Comparison of ENCODE assay signal across 11 cellular contexts in the genomic region with DNA sequence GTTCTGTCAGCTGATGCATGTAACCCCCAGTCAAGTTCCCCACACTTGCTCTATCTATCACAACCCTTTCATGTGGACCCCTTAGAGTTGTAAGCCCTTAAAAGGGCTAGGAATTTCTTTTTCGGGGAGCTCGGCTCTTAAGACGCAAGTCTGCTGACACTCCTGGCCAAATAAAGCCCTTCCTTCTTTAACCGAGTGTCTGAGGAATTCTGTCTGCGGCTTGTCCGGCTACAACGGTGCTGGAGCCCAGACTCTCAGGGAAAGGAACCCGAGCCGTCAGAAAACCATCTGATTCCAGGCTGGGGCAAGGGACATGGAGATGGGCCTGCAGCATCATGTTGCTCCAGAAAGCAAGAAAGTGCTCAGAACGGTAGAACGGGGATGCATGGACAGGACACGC. TPM values are rescaled to one million over a fixed set of nuclear protein-coding genes. Genes with fewer than 3 reads are reported as not detected.
DNase-seq lines count a peak whose midpoint lies in the region; ATAC-seq and TF ChIP-seq lines count a peak whose summit lies in the region.
"Had no signal": no experiment of that assay in that cellular context is flagged by ENCODE, and none has a peak within 500 bp of the region (broad histone marks: within the 10 kb centered on the region; RNA-seq: fewer than 3 reads in every experiment).

No MANE protein-coding gene starts in this region.

- H2AFZ ChIP-seq in trophoblast cell (ENCODE audit: insufficient read depth, low read length, poor library complexity): no peak overlapping the region

- H4K8ac ChIP-seq in trophoblast cell (ENCODE audit: low read depth, low read length): no peak overlapping the region

- no peak overlapping the region for H3K18ac ChIP-seq in trophoblast cell (ENCODE audit: low read length)

- H4K12ac ChIP-seq in trophoblast cell (ENCODE audit: low read depth, low read length): no peak overlapping the region

- no peak overlapping the region for H3K4me3 Mint-ChIP-seq in T-helper 2 cell treated with Interferon-gamma antibody and Interleukin-4, amounts not matched to agents 5 μg/mL and 100 μg/mL, for 36 hours
- H3K4me3 Mint-ChIP-seq in activated B cell treated with CpG ODN at 0.5 μM for 24 hours: peak overlapping the region; percentile 24
- H3K4me3 Mint-ChIP-seq in stimulated activated naive CD8-positive, alpha-beta T cell treated with anti-CD3 and anti-CD28 coated beads, Interleukin-15, amount 100 ng/mL, for 72 hours: peak overlapping the region; percentile 1 to 5
- H3K4me3 Mint-ChIP-seq in endodermal cell: no peak overlapping the region

- WGBS in endodermal cell (ENCODE audit: insufficient coverage in 1 of 2, insufficient read length in 1 of 2), 2 experiments: 92 to 98% methylated on average over 6 to 12 of the region's 12 CpGs
- no CpG with 5 or more reads among the region's 12 CpGs for WGBS in trophoblast cell (ENCODE audit: extremely low coverage, insufficient coverage, insufficient read length)

- H3K79me1 ChIP-seq in trophoblast cell (ENCODE audit: low read length): no peaks in the 10 kb centered on the region

- H3K4me1 Mint-ChIP-seq in T-helper 2 cell treated with Interferon-gamma antibody and Interleukin-4, amounts not matched to agents 5 μg/mL and 100 μg/mL, for 36 hours (ENCODE audit: low read depth): peaks cover 24% of the 10 kb centered on the region
- H3K4me1 Mint-ChIP-seq in activated B cell treated with CpG ODN at 0.5 μM for 24 hours (peaks cover 73% of the 10 kb centered on the region), endodermal cell (peaks cover 5% of the 10 kb centered on the region)
- peaks cover 79% of the 10 kb centered on the region for H3K4me1 Mint-ChIP-seq in stimulated activated naive CD8-positive, alpha-beta T cell treated with anti-CD3 and anti-CD28 coated beads, Interleukin-15, amount 100 ng/mL, for 72 hours

- H3K27ac Mint-ChIP-seq in T-helper 2 cell treated with Interferon-gamma antibody and Interleukin-4, amounts not matched to agents 5 μg/mL and 100 μg/mL, for 36 hours: peak overlapping the region; percentile 18
- H3K27ac Mint-ChIP-seq in activated B cell treated with CpG ODN at 0.5 μM for 24 hours: peak overlapping the region; percentile 41
- H3K27ac Mint-ChIP-seq in stimulated activated naive CD8-positive, alpha-beta T cell treated with anti-CD3 and anti-CD28 coated beads, Interleukin-15, amount 100 ng/mL, for 72 hours: peak overlapping the region in 1 of 2 donors; percentile 11
- H3K27ac Mint-ChIP-seq in endodermal cell: no peak overlapping the region

- H3K9me3 ChIP-seq in endodermal cell (ENCODE audit: control insufficient read depth, low read length) (no peaks in the 10 kb centered on the region), trophoblast cell (ENCODE audit: insufficient read depth, low read depth, low read length) (peaks cover 4% of the 10 kb centered on the region)
- H3K9me3 ChIP-seq: thyroid gland had no signal

- H3K79me2 ChIP-seq in trophoblast cell (ENCODE audit: control insufficient read depth, insufficient read depth, low read length, poor library complexity): no peaks in the 10 kb centered on the region

- H3K27ac ChIP-seq in endodermal cell (ENCODE audit: low read depth, low read length): no peak overlapping the region
- H3K27ac ChIP-seq in trophoblast cell (ENCODE audit: low read depth, low read length): no peak overlapping the region
- H3K27ac ChIP-seq: thyroid gland had no signal

- TF ChIP-seq CTCF in activated B cell treated with CpG ODN at 0.5 μM for 24 hours (IDR thresholded peaks at IDR 0.05): no peak
- TF ChIP-seq CTCF in fibroblast of villous mesenchyme (IDR thresholded peaks at IDR 0.05; ENCODE audit: insufficient read depth, low read depth, low read length): no peak
- no peak for TF ChIP-seq CTCF in endodermal cell (conservative IDR thresholded peaks at IDR 0.05)

- H3K36me3 Mint-ChIP-seq in T-helper 2 cell treated with Interferon-gamma antibody and Interleukin-4, amounts not matched to agents 5 μg/mL and 100 μg/mL, for 36 hours (ENCODE audit: low read depth): peaks cover 43% of the 10 kb centered on the region
- peaks cover 39% of the 10 kb centered on the region for H3K36me3 Mint-ChIP-seq in activated B cell treated with CpG ODN at 0.5 μM for 24 hours (ENCODE audit: low read depth)
- H3K36me3 Mint-ChIP-seq in endodermal cell (ENCODE audit: low read depth): no peaks in the 10 kb centered on the region

- no peak overlapping the region for H2BK120ac ChIP-seq in trophoblast cell (ENCODE audit: insufficient read depth, low read length, poor library complexity)

- no peak overlapping the region for H2AK5ac ChIP-seq in trophoblast cell (ENCODE audit: low read length)

- no peak overlapping the region for H2BK5ac ChIP-seq in trophoblast cell (ENCODE audit: low read depth, low read length, poor library complexity)

- H3K9ac ChIP-seq in endodermal cell (ENCODE audit: extremely low read depth, low read length, poor library complexity, severe bottlenecking) (no peak overlapping the region), trophoblast cell (ENCODE audit: low read length) (no peak overlapping the region)

- POLR2A ChIA-PET in activated B cell treated with CpG ODN at 0.5 μM for 24 hours (lab: Charles Lee): interaction anchor here (0.6 to 2.8 kb wide), 7 partner anchors 11 to 80 kb away, joined by 3 to 28 read pairs (median 5); a partner anchor contains a TSS

- DNase-seq in T-helper 2 cell treated with Interferon-gamma antibody and Interleukin-4, amounts not matched to agents 5 μg/mL and 100 μg/mL, for 36 hours (ENCODE audit: low spot score): no peak
- DNase-seq in T-helper 2 cell (no peak), activated B cell treated with CpG ODN at 0.5 μM for 24 hours (no peak), fibroblast of villous mesenchyme (ENCODE audit: low read depth) (peak; percentile 47), HUDEP-2 (lab: John Stamatoyannopoulos, UW; ENCODE audit: unreplicated experiment in 76 of 76) (no peak), endodermal cell (no peak), trophoblast cell (no peak)
- no peak for DNase-seq in stimulated activated naive CD8-positive, alpha-beta T cell treated with anti-CD3 and anti-CD28 coated beads, Interleukin-15, amount 100 ng/mL, for 72 hours
- DNase-seq: activated effector memory CD4-positive, alpha-beta T cell treated with Interleukin-2 at 50 U/mL for 16 hours; thyroid gland had no signal

- no peak overlapping the region for H4K91ac ChIP-seq in trophoblast cell (ENCODE audit: low read depth, low read length)

- intact Hi-C loops in activated B cell treated with CpG ODN at 0.5 μM for 24 hours (cut with micrococcal nuclease): loop anchor here (1.0 kb wide), 1 partner anchor 35 kb away; a partner anchor contains a TSS

- no peak overlapping the region for H3K14ac ChIP-seq in trophoblast cell (ENCODE audit: low read length)

- no peak for ATAC-seq in activated B cell treated with CpG ODN at 0.5 μM for 24 hours (ENCODE audit: low read depth)
- no peak for ATAC-seq in stimulated activated naive CD8-positive, alpha-beta T cell treated with anti-CD3 and anti-CD28 coated beads, Interleukin-15, amount 100 ng/mL, for 72 hours
- ATAC-seq: Panc1 had no signal

- H3K4me2 ChIP-seq in trophoblast cell (ENCODE audit: low read length): no peak overlapping the region

- H3K9me3 Mint-ChIP-seq in T-helper 2 cell treated with Interferon-gamma antibody and Interleukin-4, amounts not matched to agents 5 μg/mL and 100 μg/mL, for 36 hours: no peaks in the 10 kb centered on the region
- H3K9me3 Mint-ChIP-seq in activated B cell treated with CpG ODN at 0.5 μM for 24 hours (no peaks in the 10 kb centered on the region), endodermal cell (no peaks in the 10 kb centered on the region)
- no peaks in the 10 kb centered on the region for H3K9me3 Mint-ChIP-seq in stimulated activated naive CD8-positive, alpha-beta T cell treated with anti-CD3 and anti-CD28 coated beads, Interleukin-15, amount 100 ng/mL, for 72 hours

- no peak overlapping the region for H3K23ac ChIP-seq in trophoblast cell (ENCODE audit: low read length)

- H3K4me1 ChIP-seq in endodermal cell (ENCODE audit: control insufficient read depth, insufficient read depth, low read length) (peaks cover 10% of the 10 kb centered on the region), trophoblast cell (ENCODE audit: control insufficient read depth in 1 of 2, insufficient read depth in 2 of 2, low read length in 2 of 2) (no peaks in the 10 kb centered on the region)

- no peak overlapping the region for H2BK12ac ChIP-seq in trophoblast cell (ENCODE audit: low read length)

- CTCF ChIA-PET in activated B cell treated with CpG ODN at 0.5 μM for 24 hours (lab: Charles Lee): interaction anchor here (2.2 to 2.4 kb wide), 2 partner anchors 16 to 24 kb away, joined by 8 to 12 read pairs; no protein-coding TSS in a partner anchor

- H3K36me3 ChIP-seq in endodermal cell (ENCODE audit: control insufficient read depth, insufficient read depth, low read length) (no peaks in the 10 kb centered on the region), trophoblast cell (ENCODE audit: control insufficient read depth in 1 of 2, insufficient read depth in 2 of 2, low read length in 2 of 2) (no peaks in the 10 kb centered on the region)
- H3K36me3 ChIP-seq: thyroid gland had no signal

- H3K27me3 ChIP-seq in endodermal cell (ENCODE audit: control insufficient read depth, insufficient read depth, low read length, poor library complexity, severe bottlenecking): no peaks in the 10 kb centered on the region
- H3K27me3 ChIP-seq in trophoblast cell (ENCODE audit: insufficient read depth, low read length): no peaks in the 10 kb centered on the region
- H3K27me3 ChIP-seq: thyroid gland had no signal

- no peaks in the 10 kb centered on the region for H3K27me3 Mint-ChIP-seq in T-helper 2 cell treated with Interferon-gamma antibody and Interleukin-4, amounts not matched to agents 5 μg/mL and 100 μg/mL, for 36 hours (ENCODE audit: low read depth)
- no peaks in the 10 kb centered on the region for H3K27me3 Mint-ChIP-seq in activated B cell treated with CpG ODN at 0.5 μM for 24 hours
- H3K27me3 Mint-ChIP-seq in stimulated activated naive CD8-positive, alpha-beta T cell treated with anti-CD3 and anti-CD28 coated beads, Interleukin-15, amount 100 ng/mL, for 72 hours: no peaks in the 10 kb centered on the region
- no peaks in the 10 kb centered on the region for H3K27me3 Mint-ChIP-seq in endodermal cell (ENCODE audit: insufficient read depth)

- H3K4me3 ChIP-seq in fibroblast of villous mesenchyme (ENCODE audit: low read depth, low read length) (no peak overlapping the region), endodermal cell (ENCODE audit: low read length) (no peak overlapping the region), trophoblast cell (ENCODE audit: low read depth, low read length) (no peak overlapping the region)
- H3K4me3 ChIP-seq: thyroid gland had no signal

- H3K4ac ChIP-seq in trophoblast cell (ENCODE audit: low read depth, low read length): no peak overlapping the region

RNA-seq across cellular contexts. Expression of a gene that starts 12.2 kb away (rescaled TPM):
- total RNA-seq in activated B cell treated with CpG ODN at 0.5 μM for 24 hours: 124 and 131 TPM in 2 replicates
- under 0.01 and 0.43 TPM in 2 replicates for total RNA-seq in fibroblast of villous mesenchyme
- 1 to 10 TPM; 1.6 to 2.3 TPM for total RNA-seq in endodermal cell
- polyA plus RNA-seq in endodermal cell (2013, experiment 1 of 2): 0.36 TPM
- polyA plus RNA-seq in endodermal cell (2013, experiment 2 of 2): 0.54 TPM
- polyA plus RNA-seq in trophoblast cell (2013): 0.03 TPM in 2 replicates

RNA-seq across cellular contexts. Expression of a gene that starts 31.3 kb away (rescaled TPM):
- 26.0 and 34.7 TPM in 2 replicates for total RNA-seq in activated B cell treated with CpG ODN at 0.5 μM for 24 hours
- total RNA-seq in fibroblast of villous mesenchyme: 12.1 and 16.4 TPM in 2 replicates
- total RNA-seq in endodermal cell: 10 to 100 TPM; 38.0 to 48.9 TPM
- polyA plus RNA-seq in endodermal cell (2013, experiment 1 of 2): 27.9 TPM
- 24.0 TPM for polyA plus RNA-seq in endodermal cell (2013, experiment 2 of 2)
- 19.1 and 21.1 TPM in 2 replicates for polyA plus RNA-seq in trophoblast cell (2013)

RNA-seq across cellular contexts. Expression of a gene that starts 35.0 kb away (rescaled TPM):
- total RNA-seq in activated B cell treated with CpG ODN at 0.5 μM for 24 hours (35.3 and 36.6 TPM in 2 replicates), fibroblast of villous mesenchyme (201 and 245 TPM in 2 replicates), endodermal cell (100 to 1,000 TPM; 155 to 168 TPM)
- 225 TPM for polyA plus RNA-seq in endodermal cell (2013, experiment 1 of 2)
- polyA plus RNA-seq in endodermal cell (2013, experiment 2 of 2): 224 TPM
- polyA plus RNA-seq in trophoblast cell (2013): 258 and 262 TPM in 2 replicates

Comparison
In these comparisons a context has a peak if more than half of its experiments do, and no peak if none do; other contexts are left out.
1. H3K4me3 Mint-ChIP-seq: peak in activated B cell treated with CpG ODN at 0.5 μM for 24 hours (single experiment) and stimulated activated naive CD8-positive, alpha-beta T cell treated with anti-CD3 and anti-CD28 coated beads, Interleukin-15, amount 100 ng/mL, for 72 hours (2 of 2); none in T-helper 2 cell treated with Interferon-gamma antibody and Interleukin-4, amounts not matched to agents 5 μg/mL and 100 μg/mL, for 36 hours (single experiment) and endodermal cell (single experiment).
2. RNA of a gene that starts 12.2 kb away (total RNA-seq): 124 to 131 TPM in activated B cell treated with CpG ODN at 0.5 μM for 24 hours; 1.6 to 2.3 TPM in endodermal cell and under 0.01 to 0.43 TPM in fibroblast of villous mesenchyme; every median in the first group is over 10 times any median in the second.